ENCODE assay signal across 8 cellular contexts in genomic region chr11:19903620-19904069, GRCh38.
DNase-seq lines count a peak whose midpoint lies in the region; ATAC-seq and TF ChIP-seq lines count a peak whose summit lies in the region.

No MANE protein-coding gene starts in this region.

- TF ChIP-seq POLR2A in heart left ventricle (IDR thresholded peaks at IDR 0.05), result no peak

- peaks cover 0 to 26% (median 5%) of the 10 kb centered on the region in 12 donors for H3K4me1 ChIP-seq in heart left ventricle

- DNase-seq in SKM-1 (lab: John Stamatoyannopoulos, UW; ENCODE audit: unreplicated experiment) (peak; percentile 30), SKM-1 treated with dmso at 0.1 percent for 144 hours (lab: John Stamatoyannopoulos, UW; ENCODE audit: unreplicated experiment) (no peak), KG1 (lab: John Stamatoyannopoulos, UW) (peak; percentile 31), OCI-M2 (lab: John Stamatoyannopoulos, UW; ENCODE audit: unreplicated experiment) (peak; percentile 18), heart left ventricle (peak in 4 of 5 donors; percentile 46 to 75 (median 68)), putamen (ENCODE audit: low spot score) (peak; percentile 68)
- peak; percentile 22 for DNase-seq in activated naive CD4-positive, alpha-beta T cell treated with anti-CD3 and anti-CD28 coated beads, Interleukin-2, amount 50 U/mL, for 16 hours

- peak; percentile 68 to 85 (median 76) for TF ChIP-seq CTCF in heart left ventricle (IDR thresholded peaks at IDR 0.05)

- H3K36me3 ChIP-seq in heart left ventricle, result peaks cover 0 to 4% (median 0%) of the 10 kb centered on the region in 9 donors

- 0 to 20% (median 13%) methylated on average over 1 of the region's 1 CpG for WGBS in heart left ventricle, 4 donors

- no peaks in the 10 kb centered on the region for H3K9me3 ChIP-seq in heart left ventricle

- peak; percentile 44 to 73 (median 63) for ATAC-seq in heart left ventricle
- ATAC-seq in HG02678 (IDR thresholded peaks at IDR 0.05; ENCODE audit: unreplicated experiment), result no peak

- H3K27ac ChIP-seq in heart left ventricle, result peak overlapping the region in 1 of 12 donors; percentile 10

- intact Hi-C loops in heart left ventricle (cut with DNase I), result loop anchor here (1.0 to 5.0 kb wide), 9 partner anchors 86 to 347 kb away; no protein-coding TSS in a partner anchor

- no peaks in the 10 kb centered on the region for H3K27me3 ChIP-seq in heart left ventricle

- no peak overlapping the region for H3K4me3 ChIP-seq in heart left ventricle
